10 cellular contexts compared by ENCODE assay signal in the genomic region with DNA sequence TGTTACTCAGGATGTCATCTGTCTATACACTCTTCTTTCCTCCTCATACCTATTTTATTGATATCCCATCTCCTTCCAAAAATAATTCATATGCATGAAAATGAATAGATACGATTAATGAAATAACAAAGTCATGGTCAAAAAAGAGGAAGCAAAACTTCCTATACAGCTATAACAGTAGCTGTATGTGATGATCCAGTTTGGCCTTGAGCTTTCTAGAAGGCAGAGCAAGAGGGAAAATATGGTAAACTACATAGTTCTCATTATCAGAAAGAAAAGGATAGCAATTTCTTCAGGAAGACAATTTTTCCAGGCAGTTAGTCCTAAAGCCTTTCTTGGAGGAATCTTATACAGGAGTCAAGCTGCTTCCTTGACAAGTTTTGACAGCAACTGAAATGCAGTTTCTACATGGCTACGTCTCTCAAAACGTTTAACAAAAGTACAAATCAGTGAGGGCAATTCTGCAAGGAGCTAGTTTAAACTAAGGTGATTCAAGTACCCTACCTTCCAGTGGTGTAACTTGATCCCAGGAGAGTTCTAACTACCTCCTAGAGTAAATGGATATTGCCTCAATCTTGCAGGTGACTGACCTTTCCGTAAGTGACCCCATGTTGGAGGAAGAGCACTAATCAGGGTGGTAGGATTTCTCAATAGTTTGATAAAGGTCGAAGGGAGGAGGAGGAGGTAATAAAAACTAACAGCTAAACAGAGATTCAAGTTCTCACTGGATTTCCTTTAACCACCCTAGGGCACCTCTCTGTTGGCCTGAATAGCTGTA. TPM values are rescaled to one million over a fixed set of nuclear protein-coding genes. Genes with fewer than 3 reads are reported as not detected.
DNase-seq lines count a peak whose midpoint lies in the region; FAIRE-seq and TF ChIP-seq lines count a peak whose summit lies in the region.
"Had no signal": no experiment of that assay in that cellular context is flagged by ENCODE, and none has a peak within 500 bp of the region (broad histone marks: within the 10 kb centered on the region; RNA-seq: fewer than 3 reads in every experiment).

No MANE protein-coding gene starts in this region.

- peaks cover 49% of the 10 kb centered on the region for H3K79me2 ChIP-seq in DOHH2 (ENCODE audit: control insufficient read depth, low read length)

- H3F3A ChIP-seq in DOHH2 (ENCODE audit: control insufficient read depth, insufficient read depth) = peaks cover 15% of the 10 kb centered on the region

- no peaks in the 10 kb centered on the region for H3K27me3 Mint-ChIP-seq in nephron progenitor cell (ENCODE audit: low read depth, poor library complexity)

- H3K4me1 ChIP-seq in DOHH2 (ENCODE audit: control insufficient read depth, low read length) = peaks cover 24% of the 10 kb centered on the region

- no peaks in the 10 kb centered on the region for H3K9me2 ChIP-seq in DOHH2 (replicated peaks; ENCODE audit: control insufficient read depth, low read length)

- H3K27ac ChIP-seq in DOHH2 (ENCODE audit: low read depth, low read length) = peak overlapping the region; percentile 78

- 0 out of 2 replicates have a peak, but pooled peaks cover 5% of the 10 kb centered on the region for H4K20me1 ChIP-seq in DOHH2 (ENCODE audit: control insufficient read depth, insufficient read depth, low read depth, low read length)

- peaks cover 26% of the 10 kb centered on the region for H3K4me1 Mint-ChIP-seq in nephron progenitor cell

- peaks cover 40% of the 10 kb centered on the region for H3K36me3 ChIP-seq in DOHH2 (ENCODE audit: control insufficient read depth, low read length)
- H3K36me3 ChIP-seq in bronchial epithelial cell (ENCODE audit: control insufficient read depth, insufficient read depth, low read length) = no peaks in the 10 kb centered on the region

- DNase-seq in MV-4-11 (lab: John Stamatoyannopoulos, UW) (peak; percentile 34), bronchial epithelial cell (ENCODE audit: low read depth) (peak; percentile 21), nephron progenitor cell (no peak), NCI-H526 (lab: John Stamatoyannopoulos, UW) (no peak), DMS 273 treated with DMSO at 0.1 percent for 48 hours (lab: John Stamatoyannopoulos, UW) (no peak), D341Med (ENCODE audit: low spot score) (no peak), activated gamma-delta T cell (lab: John Stamatoyannopoulos, UW) (no peak)
- DNase-seq: activated CD8-positive, alpha-beta memory T cell treated with anti-CD3 and anti-CD28 coated beads, Interleukin-2, amount 50 U/mL, for 4 hours; stimulated activated CD4-positive, alpha-beta T cell treated with anti-CD3 and anti-CD28 coated beads, Interleukin-12 subunit alpha, Interleukin-12 subunit beta, amount 100 ng/mL, for 4 hours had no signal

- H3K4me3 ChIP-seq in DOHH2 (ENCODE audit: low read length) = peak overlapping the region; percentile 100
- peak overlapping the region; percentile 68 for H3K4me3 ChIP-seq in bronchial epithelial cell (ENCODE audit: low read depth, low read length)

- TF ChIP-seq CTCF in DOHH2 (IDR thresholded peaks at IDR 0.05; ENCODE audit: low read depth, low read length, poor library complexity, severe bottlenecking) (no peak), bronchial epithelial cell (IDR thresholded peaks at IDR 0.05; ENCODE audit: insufficient read depth, low read length, severe bottlenecking) (no peak), nephron progenitor cell (IDR thresholded peaks at IDR 0.05) (no peak)

- H3K4me2 ChIP-seq in DOHH2 (ENCODE audit: low read length) = peak overlapping the region; percentile 89

- no peaks in the 10 kb centered on the region for H3K9me3 ChIP-seq in DOHH2 (ENCODE audit: control insufficient read depth, insufficient read depth, low read length)

- peak overlapping the region; percentile 96 for H3K4me3 Mint-ChIP-seq in nephron progenitor cell

- no peaks in the 10 kb centered on the region for H3K27me3 ChIP-seq in DOHH2 (ENCODE audit: control insufficient read depth, low read length)
- H3K27me3 ChIP-seq in bronchial epithelial cell (ENCODE audit: control insufficient read depth, insufficient read depth, low read length) = no peaks in the 10 kb centered on the region

- FAIRE-seq in bronchial epithelial cell (lab: Jason Lieb, UNC) = no peak

- no peaks in the 10 kb centered on the region for H3K9me3 Mint-ChIP-seq in nephron progenitor cell

- peak overlapping the region; percentile 98 for H3K27ac Mint-ChIP-seq in nephron progenitor cell

- H3K36me3 Mint-ChIP-seq in nephron progenitor cell (ENCODE audit: low read depth) = peaks cover 35% of the 10 kb centered on the region

RNA-seq across cellular contexts. Expression of a gene that starts 1.0 kb away (rescaled TPM):
- 1.3 and 2.0 TPM in 2 replicates for total RNA-seq in bronchial epithelial cell

RNA-seq across cellular contexts. Expression of a gene that starts 16.2 kb away (rescaled TPM):
- 6.6 and 11.8 TPM in 2 replicates for total RNA-seq in bronchial epithelial cell

RNA-seq across cellular contexts. Expression of a gene that starts 21.1 kb away (rescaled TPM):
- 39.3 and 53.4 TPM in 2 replicates for total RNA-seq in bronchial epithelial cell

RNA-seq across cellular contexts. Expression of a gene that starts 26.5 kb away (rescaled TPM):
- 25.5 and 36.0 TPM in 2 replicates for total RNA-seq in bronchial epithelial cell

RNA-seq across cellular contexts. Expression of a gene that starts 45.4 kb away (rescaled TPM):
- total RNA-seq in bronchial epithelial cell = 21.9 and 22.8 TPM in 2 replicates

Comparison
In these comparisons a context has a peak if more than half of its experiments do, and no peak if none do; other contexts are left out.
1. DNase-seq: peak in MV-4-11 (single experiment) and bronchial epithelial cell (single experiment); none in nephron progenitor cell (single experiment), NCI-H526 (0 of 2), DMS 273 treated with DMSO at 0.1 percent for 48 hours (single experiment), D341Med (single experiment) and activated gamma-delta T cell (single experiment).